ENCODE assay signal across 1 cellular context in the genomic region with DNA sequence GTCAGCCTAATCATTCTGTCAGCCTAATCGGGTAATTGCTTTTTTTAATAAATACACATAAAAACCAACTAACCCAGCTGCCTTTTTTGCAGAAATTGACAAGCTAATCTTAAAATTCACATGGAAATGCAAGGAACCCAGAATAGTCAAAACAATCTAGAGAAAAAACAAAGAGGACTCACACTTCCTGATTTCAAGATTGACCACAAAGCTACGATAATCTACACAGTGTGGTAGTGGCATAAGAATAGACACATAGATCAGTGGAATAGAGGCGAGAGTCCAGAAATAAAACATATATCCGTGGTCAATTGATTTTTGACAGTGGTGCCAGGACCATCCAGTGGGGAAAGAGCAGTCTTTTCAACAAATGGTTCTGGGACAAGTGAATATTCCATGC.
TF ChIP-seq lines count a peak whose summit lies in the region.

No MANE protein-coding gene starts in this region.

TF ChIP-seq in GM12878, 131 proteins besides CTCF, POLR2A, EP300 and RAD21:
- TF ChIP-seq ESRRA (IDR thresholded peaks at IDR 0.05; ENCODE audit: low read length), result no peak
- 0 out of 2 replicates have a peak, but pooled peaks have one; percentile 17 for TF ChIP-seq MEF2A (IDR thresholded peaks at IDR 0.05; ENCODE audit: insufficient read depth, low read depth, low read length)
- TF ChIP-seq RUNX3 (IDR thresholded peaks at IDR 0.05; ENCODE audit: low read length), result peak; percentile 80
- TF ChIP-seq SPI1 (IDR thresholded peaks at IDR 0.05; ENCODE audit: borderline replicate concordance, insufficient read depth, low read depth, low read length), result peak; percentile 79; the same call in 1 of the 2 replicates
